7 cellular contexts compared by ENCODE assay signal in the genomic region with DNA sequence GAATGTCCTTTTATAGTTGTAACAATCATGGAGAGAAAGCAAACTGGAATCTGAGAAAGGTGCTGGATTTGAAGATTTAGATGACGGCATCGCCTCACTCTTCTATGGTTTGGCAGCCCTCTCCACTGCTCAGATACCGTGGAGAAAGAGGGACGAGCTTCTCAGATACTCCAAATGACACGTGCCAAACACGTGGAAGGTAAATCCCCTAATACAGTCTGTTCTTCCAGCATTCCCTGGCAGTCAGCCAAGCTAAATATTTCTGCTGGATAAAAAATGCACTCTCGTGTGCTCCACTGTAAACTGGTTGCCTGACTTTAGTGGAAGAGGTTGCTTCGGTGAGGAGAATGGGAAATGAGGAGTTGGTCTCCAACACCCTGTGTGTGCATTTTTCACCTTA. TPM values are rescaled to one million over a fixed set of nuclear protein-coding genes. Genes with fewer than 3 reads are reported as not detected.
A peak's percentile ranks its signal among the peaks of the same experiment; 100 is the strongest.
DNase-seq lines count a peak whose midpoint lies in the region; FAIRE-seq and TF ChIP-seq lines count a peak whose summit lies in the region.

No MANE protein-coding gene starts in this region.

- TF ChIP-seq POLR2A in thyroid gland (IDR thresholded peaks at IDR 0.05) = no peak

- H3K36me3 ChIP-seq in thyroid gland = no peaks in the 10 kb centered on the region

- no peak for FAIRE-seq in HTR-8/SVneo (lab: Jason Lieb, UNC)

- DNase-seq in HTR-8/SVneo (ENCODE audit: insufficient read length, low spot score) (peak; percentile 41), NCI-H774 (lab: John Stamatoyannopoulos, UW) (peak; percentile 82), epithelial cell of proximal tubule (ENCODE audit: low read depth) (peak; percentile 64), thyroid gland (peak; percentile 84 to 88), hepatic stellate cell (ENCODE audit: low spot score) (no peak), iPS-NIHi7 (ENCODE audit: extremely low spot score) (no peak)
- DNase-seq in stimulated activated naive CD4-positive, alpha-beta T cell (lab: John Stamatoyannopoulos, UW) = no peak

- H3K4me1 ChIP-seq in thyroid gland = peaks cover 5 to 10% of the 10 kb centered on the region in 2 donors

- intact Hi-C loops in thyroid gland (cut with DNase I) = no loop called here

- WGBS in thyroid gland, 2 donors = 11 to 15% methylated on average over 8 of the region's 8 CpGs

- no peak overlapping the region for H3K4me3 ChIP-seq in epithelial cell of proximal tubule (ENCODE audit: low read depth, low read length)
- H3K4me3 ChIP-seq in thyroid gland (replicated peaks in 1 of 3) = no peak overlapping the region

- no peak overlapping the region for H3K27ac ChIP-seq in thyroid gland

- H3K27me3 ChIP-seq in thyroid gland = no peaks in the 10 kb centered on the region

- no peak for TF ChIP-seq CTCF in epithelial cell of proximal tubule (conservative IDR thresholded peaks at IDR 0.05; ENCODE audit: low read depth, low read length)
- no peak for TF ChIP-seq CTCF in thyroid gland (IDR thresholded peaks at IDR 0.05)

- H3K9me3 ChIP-seq in thyroid gland = no peaks in the 10 kb centered on the region

RNA-seq across cellular contexts. Expression of a gene that starts 16.7 kb away (rescaled TPM):
- total RNA-seq in epithelial cell of proximal tubule (0.14 and 1.0 TPM in 2 replicates), thyroid gland (1 to 10 TPM; 5.6 to 7.6 (median 7.0) TPM)

Comparison
In these comparisons a context has a peak if more than half of its experiments do, and no peak if none do; other contexts are left out.
1. DNase-seq: peak in HTR-8/SVneo (single experiment), NCI-H774 (single experiment), epithelial cell of proximal tubule (single experiment) and thyroid gland (2 of 2); none in hepatic stellate cell (single experiment), stimulated activated naive CD4-positive, alpha-beta T cell (0 of 6) and iPS-NIHi7 (single experiment).